Comparison of ENCODE assay signal across 2 cellular contexts in the genomic region with DNA sequence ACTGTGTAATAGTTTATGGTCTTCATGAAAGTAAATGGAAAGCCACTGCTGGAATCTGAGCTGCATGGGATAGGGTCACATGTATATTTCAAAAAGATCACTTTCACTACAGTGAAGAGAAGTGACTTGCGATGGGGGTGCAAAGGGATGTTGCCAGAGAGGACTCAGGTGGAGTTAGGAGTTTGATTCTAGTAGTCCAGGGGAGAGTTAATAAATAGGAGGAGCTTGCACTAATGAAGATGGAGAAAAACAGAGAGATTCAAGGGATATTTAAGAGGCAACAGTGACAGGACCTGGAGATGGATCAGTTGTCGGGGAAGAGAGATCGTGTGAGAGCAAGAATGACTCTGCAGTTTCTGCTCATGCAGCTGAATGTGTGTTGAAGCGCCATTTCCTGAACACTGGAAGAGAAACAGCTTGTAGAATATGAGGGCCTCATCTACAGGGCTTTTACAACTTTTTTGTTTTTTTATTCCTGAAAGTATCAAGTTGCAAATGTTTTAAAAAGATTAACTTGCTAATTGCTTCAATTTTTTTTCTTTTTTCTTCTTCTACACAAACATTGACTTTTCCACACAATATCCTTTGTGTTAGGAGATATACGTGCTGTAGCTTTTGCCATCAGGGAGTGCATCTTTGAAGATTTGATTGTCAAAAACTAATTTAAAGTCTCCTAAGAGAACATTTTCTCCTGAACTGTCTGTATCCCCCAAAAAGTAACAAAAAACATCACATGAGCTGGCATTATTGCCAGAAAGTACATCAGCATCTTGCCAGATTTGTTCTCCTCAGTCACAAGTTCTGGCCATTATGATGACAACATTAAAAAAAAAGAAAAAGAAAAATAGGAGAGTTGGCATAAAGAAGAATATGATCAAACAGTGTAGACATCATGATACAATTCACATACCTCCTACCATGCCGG.
A peak's percentile ranks its signal among the peaks of the same experiment; 100 is the strongest.
TF ChIP-seq lines count a peak whose summit lies in the region.

No MANE protein-coding gene starts in this region.

TF ChIP-seq in A549, 52 proteins besides CTCF, POLR2A, EP300 and RAD21:
- no peak for TF ChIP-seq RFX5 (IDR thresholded peaks at IDR 0.05)
- TF ChIP-seq ZNF302 (CRISPR knock-in tag; IDR thresholded peaks at IDR 0.05) = no peak
- TF ChIP-seq, protein P1, sequence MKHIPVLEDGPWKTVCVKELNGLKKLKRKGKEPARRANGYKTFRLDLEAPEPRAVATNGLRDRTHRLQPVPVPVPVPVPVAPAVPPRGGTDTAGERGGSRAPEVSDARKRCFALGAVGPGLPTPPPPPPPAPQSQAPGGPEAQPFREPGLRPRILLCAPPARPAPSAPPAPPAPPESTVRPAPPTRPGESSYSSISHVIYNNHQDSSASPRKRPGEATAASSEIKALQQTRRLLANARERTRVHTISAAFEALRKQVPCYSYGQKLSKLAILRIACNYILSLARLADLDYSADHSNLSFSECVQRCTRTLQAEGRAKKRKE (CRISPR knock-in tag; IDR thresholded peaks at IDR 0.05; ENCODE audit: low read depth) = no peak
- TF ChIP-seq ESRRA (IDR thresholded peaks at IDR 0.05; ENCODE audit: borderline replicate concordance, low read length) = no peak
- no peak for TF ChIP-seq POLR2AphosphoS2 (conservative IDR thresholded peaks at IDR 0.05; ENCODE audit: low read length)
- TF ChIP-seq MAZ (IDR thresholded peaks at IDR 0.05; ENCODE audit: borderline replicate concordance, low read depth, low read length) = no peak
- peak; percentile 27 for TF ChIP-seq MAFK (IDR thresholded peaks at IDR 0.05; ENCODE audit: partially characterized antibody)

TF ChIP-seq in H1, 55 proteins besides CTCF, POLR2A, EP300 and RAD21:
- peak; percentile 42; the same call in 1 of the 2 replicates for TF ChIP-seq MAFK (IDR thresholded peaks at IDR 0.05; ENCODE audit: low read depth, low read length)
- no peak for TF ChIP-seq RNF2 (IDR thresholded peaks at IDR 0.05; ENCODE audit: borderline replicate concordance, low read depth, low read length, missing control alignments, poor library complexity, severe bottlenecking)
TF ChIP-seq in H1: peak in this region for 1.
